Comparison of ENCODE assay signal across 8 cellular contexts in the genomic region with DNA sequence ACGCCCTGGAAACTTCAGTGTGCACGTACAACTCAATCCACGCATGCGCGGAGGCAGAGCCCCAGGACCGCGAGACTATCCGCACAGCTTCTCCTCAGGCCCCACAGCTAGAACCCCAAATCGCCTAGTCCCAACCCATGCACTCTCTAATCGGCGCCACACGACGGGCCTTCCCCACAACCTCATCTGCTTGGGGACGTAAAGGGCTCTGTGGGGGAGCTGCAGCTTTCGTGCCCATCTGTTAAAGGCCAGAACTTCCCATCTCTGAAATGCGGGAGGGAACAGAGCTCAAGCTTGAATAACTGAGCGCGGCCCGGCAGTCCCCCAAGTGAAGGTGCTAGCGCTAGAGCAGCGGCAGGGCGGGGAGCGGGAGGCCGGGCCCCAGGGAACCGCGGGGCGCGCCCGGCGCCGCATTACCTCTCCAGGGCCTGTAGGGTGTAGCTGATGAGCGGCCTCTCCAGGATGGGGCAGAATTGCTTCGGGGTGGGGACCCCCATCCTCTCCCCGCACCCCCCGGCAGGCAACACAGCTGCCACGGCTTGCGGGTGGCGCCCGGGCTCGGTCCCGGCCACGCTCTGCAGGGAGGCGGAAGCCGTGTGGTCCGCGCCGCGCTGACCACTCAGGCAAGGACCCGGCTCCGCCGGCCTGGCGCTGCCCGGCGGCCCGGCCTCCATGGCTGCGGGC.
A peak's percentile ranks its signal among the peaks of the same experiment; 100 is the strongest.
DNase-seq lines count a peak whose midpoint lies in the region; ATAC-seq and TF ChIP-seq lines count a peak whose summit lies in the region.

No MANE protein-coding gene starts in this region.

- TF ChIP-seq CTCF in GM13976 (IDR thresholded peaks at IDR 0.05; ENCODE audit: borderline replicate concordance, control extremely low read depth, extremely low read depth, insufficient read depth, missing control alignments) (no peak), astrocyte of the cerebellum (IDR thresholded peaks at IDR 0.05; ENCODE audit: low read depth, low read length, missing control alignments) (peak; percentile 29)

- peak overlapping the region; percentile 39 for H3K4me3 ChIP-seq in astrocyte of the cerebellum (ENCODE audit: low read depth, low read length)

- DNase-seq in GM13976 (ENCODE audit: low spot score) (peak; percentile 75), NCI-H1930 (lab: John Stamatoyannopoulos, UW) (peak; percentile 51 to 78), T-helper 9 cell (peak; percentile 66), astrocyte of the cerebellum (ENCODE audit: low read depth) (no peak), hippocampal formation (lab: John Stamatoyannopoulos, UW) (peak; percentile 85 to 89), retina (peak; percentile 96), NCI-H1048 (lab: John Stamatoyannopoulos, UW) (no peak)

- peak; percentile 83 for ATAC-seq in HG02852 (IDR thresholded peaks at IDR 0.05; ENCODE audit: unreplicated experiment)

- in situ Hi-C loops in GM13976 (cut with MboI; ENCODE audit: low sequenced_read_pairs, unreplicated experiment), result no loop called here
- in situ Hi-C loops in astrocyte of the cerebellum (cut with HindIII; ENCODE audit: low sequenced_read_pairs), result loop anchor here (25.0 kb wide), 1 partner anchor 142 kb away; no protein-coding TSS in a partner anchor

Comparison
In these comparisons a context has a peak if more than half of its experiments do, and no peak if none do; other contexts are left out.
1. DNase-seq: peak in GM13976 (single experiment), NCI-H1930 (2 of 2), T-helper 9 cell (single experiment), hippocampal formation (2 of 2) and retina (single experiment); none in astrocyte of the cerebellum (single experiment) and NCI-H1048 (single experiment).